15 cellular contexts compared by ENCODE assay signal in genomic region chr2:44972771-44973535, GRCh38. TPM values are rescaled to one million over a fixed set of nuclear protein-coding genes. Genes with fewer than 3 reads are reported as not detected.
DNase-seq lines count a peak whose midpoint lies in the region; ATAC-seq and TF ChIP-seq lines count a peak whose summit lies in the region.
"Had no signal": no experiment of that assay in that cellular context is flagged by ENCODE, and none has a peak within 500 bp of the region (broad histone marks: within the 10 kb centered on the region; RNA-seq: fewer than 3 reads in every experiment).

No MANE protein-coding gene starts in this region.

- H4K20me1 ChIP-seq in DOHH2 (ENCODE audit: control insufficient read depth, insufficient read depth, low read depth, low read length) (no peaks in the 10 kb centered on the region), smooth muscle cell (ENCODE audit: low read depth) (no peaks in the 10 kb centered on the region)

- no peaks in the 10 kb centered on the region for H3K9me3 ChIP-seq in DOHH2 (ENCODE audit: control insufficient read depth, insufficient read depth, low read length)
- H3K9me3 ChIP-seq in smooth muscle cell (replicated peaks; ENCODE audit: low read depth), result no peaks in the 10 kb centered on the region

- 0 out of 2 replicates have a peak overlapping the region, but pooled peaks have one; percentile 4 for H3K4me3 ChIP-seq in DOHH2 (ENCODE audit: low read length)
- no peak overlapping the region for H3K4me3 ChIP-seq in smooth muscle cell
- H3K4me3 ChIP-seq: coronary artery had no signal

- DNase-seq in M059J (ENCODE audit: low read depth), result peak; percentile 19
- DNase-seq in SHP77 treated with DMSO at 0.1 percent for 48 hours (lab: John Stamatoyannopoulos, UW), result peak; percentile 60
- DNase-seq in foreskin melanocyte, result peak; percentile 54
- DNase-seq in MV-4-11 (lab: John Stamatoyannopoulos, UW), result no peak
- DNase-seq in smooth muscle cell (lab: John Stamatoyannopoulos, UW; ENCODE audit: unreplicated experiment), result no peak
- DNase-seq: stimulated activated CD4-positive, alpha-beta T cell treated with anti-CD3 and anti-CD28 coated beads, Interleukin-1b, Interleukin-23, amount 100 ng/mL, for 48 hours; stimulated activated naive CD4-positive, alpha-beta T cell treated with Interleukin-2 at 50 U/mL for 16 hours had no signal

- H3K9ac ChIP-seq in smooth muscle cell (ENCODE audit: low read depth), result no peak overlapping the region

- no peaks in the 10 kb centered on the region for H3K79me2 ChIP-seq in DOHH2 (ENCODE audit: control insufficient read depth, low read length)
- H3K79me2 ChIP-seq in smooth muscle cell (ENCODE audit: low read depth), result no peaks in the 10 kb centered on the region

- no peaks in the 10 kb centered on the region for H3K4me1 ChIP-seq in DOHH2 (ENCODE audit: control insufficient read depth, low read length)
- H3K4me1 ChIP-seq in smooth muscle cell (ENCODE audit: low read depth), result peaks cover 21% of the 10 kb centered on the region

- H3K36me3 ChIP-seq in DOHH2 (ENCODE audit: control insufficient read depth, low read length), result no peaks in the 10 kb centered on the region
- no peaks in the 10 kb centered on the region for H3K36me3 ChIP-seq in smooth muscle cell (ENCODE audit: low read depth)

- H2AFZ ChIP-seq in smooth muscle cell (ENCODE audit: low read depth), result no peak overlapping the region

- H3K27me3 ChIP-seq in DOHH2 (ENCODE audit: control insufficient read depth, low read length) (no peaks in the 10 kb centered on the region), smooth muscle cell (ENCODE audit: low read depth) (peaks cover 21% of the 10 kb centered on the region)

- H3K4me2 ChIP-seq in DOHH2 (ENCODE audit: low read length) (peak overlapping the region; percentile 19; the same call in 1 of the 2 replicates), smooth muscle cell (no peak overlapping the region)

- ATAC-seq in HG03439 (IDR thresholded peaks at IDR 0.05; ENCODE audit: unreplicated experiment) (no peak), GM21367 (IDR thresholded peaks at IDR 0.05; ENCODE audit: unreplicated experiment) (no peak)
- ATAC-seq: left lobe of liver had no signal

- no peak for TF ChIP-seq CTCF in DOHH2 (IDR thresholded peaks at IDR 0.05; ENCODE audit: low read depth, low read length, poor library complexity, severe bottlenecking)
- TF ChIP-seq CTCF in smooth muscle cell (IDR thresholded peaks at IDR 0.05; ENCODE audit: borderline replicate concordance, insufficient read depth, poor library complexity, severe bottlenecking), result no peak

- H3F3A ChIP-seq in DOHH2 (ENCODE audit: control insufficient read depth, insufficient read depth), result no peaks in the 10 kb centered on the region
- no peaks in the 10 kb centered on the region for H3F3A ChIP-seq in smooth muscle cell (ENCODE audit: low read depth)

- H3K9me2 ChIP-seq in DOHH2 (replicated peaks; ENCODE audit: control insufficient read depth, low read length), result no peaks in the 10 kb centered on the region

- WGBS in smooth muscle cell (ENCODE audit: low lambda C conversion rate), result 52% methylated on average over 11 of the region's 11 CpGs

- H3K27ac ChIP-seq in DOHH2 (ENCODE audit: low read depth, low read length) (no peak overlapping the region), smooth muscle cell (ENCODE audit: low read depth) (no peak overlapping the region)
- H3K27ac ChIP-seq: coronary artery, HL-60, VCaP had no signal

RNA-seq across cellular contexts. Expression of gene SIX3, which starts 31.5 kb away (rescaled TPM):
- not detected in 2 replicates for total RNA-seq in M059J (2014; rRNA removed; shearing (Covaris generic))
- not detected in 2 replicates for total RNA-seq in smooth muscle cell
- polyA plus RNA-seq in smooth muscle cell, result not detected in 2 replicates
- total RNA-seq: glomerular endothelial cell, left lobe of liver had no signal

RNA-seq across cellular contexts. Expression of gene SIX2, which starts 36.3 kb away (rescaled TPM):
- total RNA-seq in M059J (2014; rRNA removed; shearing (Covaris generic)), result 0.37 TPM in 1 of 2 replicates, not detected in the other
- 0.18 and 2.1 TPM in 2 replicates for total RNA-seq in smooth muscle cell
- polyA plus RNA-seq in smooth muscle cell, result not detected in 2 replicates
- total RNA-seq: left lobe of liver had no signal

Comparison
In these comparisons a context has a peak if more than half of its experiments do, and no peak if none do; other contexts are left out.
1. DNase-seq: peak in M059J (single experiment), SHP77 treated with DMSO at 0.1 percent for 48 hours (single experiment) and foreskin melanocyte (single experiment); none in MV-4-11 (single experiment) and smooth muscle cell (single experiment).